ENCODE assay signal across 8 cellular contexts in the genomic region with DNA sequence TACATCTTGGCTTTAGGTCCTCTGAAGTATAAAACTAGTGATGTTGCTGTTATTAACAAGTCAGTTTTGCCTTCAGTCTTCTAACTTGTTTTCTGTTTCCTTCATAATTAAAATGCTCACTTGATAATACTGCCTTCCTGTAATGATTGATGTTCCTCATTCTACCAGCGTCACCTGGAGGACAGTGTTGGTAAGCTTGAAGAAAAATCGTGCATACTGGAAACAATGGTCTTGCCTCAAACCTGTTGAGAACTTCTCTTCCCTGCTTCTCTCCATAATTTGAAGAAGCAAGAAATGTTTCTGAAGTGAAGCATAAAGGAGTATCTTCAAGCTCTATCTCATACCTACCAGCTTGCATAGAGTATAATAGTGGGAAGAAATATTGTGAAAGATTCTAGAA. TPM values are rescaled to one million over a fixed set of nuclear protein-coding genes. Genes with fewer than 3 reads are reported as not detected.
DNase-seq lines count a peak whose midpoint lies in the region; ATAC-seq, FAIRE-seq and TF ChIP-seq lines count a peak whose summit lies in the region.

No MANE protein-coding gene starts in this region.

- no peak overlapping the region for H3K4me3 ChIP-seq in Peyer's patch

- H3K27me3 Mint-ChIP-seq in nephron (ENCODE audit: low read depth) = no peaks in the 10 kb centered on the region

- no peak for TF ChIP-seq POLR2A in GM12892 (IDR thresholded peaks at IDR 0.05; ENCODE audit: low read depth, low read length)
- no peak for TF ChIP-seq POLR2A in Peyer's patch (IDR thresholded peaks at IDR 0.05)

- H3K4me1 ChIP-seq in Peyer's patch = peaks cover 4 to 50% (median 15%) of the 10 kb centered on the region in 4 donors

- H3K4me3 Mint-ChIP-seq in nephron = peak overlapping the region; percentile 58 to 78 (median 77)

- peaks cover 36% of the 10 kb centered on the region for H3K36me3 Mint-ChIP-seq in nephron (ENCODE audit: low read depth)

- H3K9me3 Mint-ChIP-seq in nephron = no peaks in the 10 kb centered on the region

- TF ChIP-seq CTCF in Peyer's patch (IDR thresholded peaks at IDR 0.05) = peak; percentile 36 to 89 (median 80)
- TF ChIP-seq CTCF in nephron (IDR thresholded peaks at IDR 0.05; ENCODE audit: unreplicated experiment in 3 of 3) = peak; percentile 29 to 43 (median 32)

- H3K9me3 ChIP-seq in Peyer's patch = no peaks in the 10 kb centered on the region

- peak overlapping the region in 3 of 4 donors; percentile 54 to 98 (median 97) for H3K27ac ChIP-seq in Peyer's patch

- no peaks in the 10 kb centered on the region for H3K27me3 ChIP-seq in Peyer's patch

- DNase-seq in Ammon's horn (ENCODE audit: low spot score) (peak; percentile 69), GM12892 (ENCODE audit: insufficient read length) (no peak), Peyer's patch (peak in 2 of 3 donors; percentile 51 to 68), cerebellar cortex (ENCODE audit: low spot score) (peak; percentile 84), putamen (ENCODE audit: low spot score) (no peak)

- H3K4me1 Mint-ChIP-seq in nephron = peaks cover 20% of the 10 kb centered on the region

- H3K27ac Mint-ChIP-seq in nephron = peak overlapping the region; percentile 46 to 79 (median 52)

- H3K36me3 ChIP-seq in Peyer's patch = peaks cover 0 to 12% (median 0%) of the 10 kb centered on the region in 3 donors

- FAIRE-seq in GM12892 (lab: Jason Lieb, UNC) = peak; percentile 84

- no peak for ATAC-seq in HG02884 (IDR thresholded peaks at IDR 0.05; ENCODE audit: unreplicated experiment)
- no peak for ATAC-seq in HG03039 (IDR thresholded peaks at IDR 0.05; ENCODE audit: unreplicated experiment)

RNA-seq across cellular contexts. Expression of a gene that starts 3.0 kb away (rescaled TPM):
- polyA plus RNA-seq in GM12892 (2012; ENCODE audit: missing spikeins) = 78.1 TPM
- total RNA-seq in Peyer's patch = 10 to 100 TPM; 58.8 to 76.9 (median 75.2) TPM

Comparison
In these comparisons a context has a peak if more than half of its experiments do, and no peak if none do; other contexts are left out.
1. DNase-seq: peak in Ammon's horn (single experiment), Peyer's patch (2 of 3) and cerebellar cortex (single experiment); none in GM12892 (single experiment) and putamen (single experiment).